ENCODE assay signal across 10 cellular contexts in genomic region chr14:74940956-74941565, GRCh38. TPM values are rescaled to one million over a fixed set of nuclear protein-coding genes. Genes with fewer than 3 reads are reported as not detected.
DNase-seq lines count a peak whose midpoint lies in the region; ATAC-seq, FAIRE-seq and TF ChIP-seq lines count a peak whose summit lies in the region.
"Had no signal": no experiment of that assay in that cellular context is flagged by ENCODE, and none has a peak within 500 bp of the region (broad histone marks: within the 10 kb centered on the region; RNA-seq: fewer than 3 reads in every experiment).

No MANE protein-coding gene starts in this region.

- no peak for ATAC-seq in Right ventricle myocardium inferior
- no peak for ATAC-seq in natural killer cell treated with Interleukin-12 subunit alpha and Interleukin-12 subunit beta and Interleukin-15 and Interleukin-18, amount 100 ng/mL, for 72 hours
- ATAC-seq in aorta (ENCODE audit: low FRiP score): no peak
- ATAC-seq in HG02870 (IDR thresholded peaks at IDR 0.05; ENCODE audit: unreplicated experiment): no peak

- H3K9ac ChIP-seq in colonic mucosa (ENCODE audit: low read depth in 2 of 2, low read length in 2 of 2): peak overlapping the region in 1 of 2 donors; percentile 51

- peaks cover 13% of the 10 kb centered on the region for H3K4me1 ChIP-seq in cardiac muscle cell (ENCODE audit: low read depth)
- peaks cover 6% of the 10 kb centered on the region for H3K4me1 ChIP-seq in colonic mucosa
- H3K4me1 ChIP-seq in aorta (ENCODE audit: control insufficient read depth in 1 of 2, insufficient read depth in 2 of 2, low read length in 2 of 2): no peaks in the 10 kb centered on the region

- H3K36me3 ChIP-seq in cardiac muscle cell (no peaks in the 10 kb centered on the region), colonic mucosa (no peaks in the 10 kb centered on the region), aorta (ENCODE audit: control insufficient read depth in 1 of 2, insufficient read depth in 2 of 2, low read length in 1 of 2) (no peaks in the 10 kb centered on the region)

- DNase-seq in cardiac muscle cell (ENCODE audit: low read depth in 1 of 2, low spot score in 1 of 2) (no peak), Right ventricle myocardium inferior (ENCODE audit: missing footprints) (no peak), colonic mucosa (no peak), aorta (peak; percentile 51 to 76), GM19239 (ENCODE audit: insufficient read length, low spot score) (no peak)
- no peak for DNase-seq in natural killer cell treated with Interleukin-12 subunit alpha and Interleukin-12 subunit beta and Interleukin-15 and Interleukin-18, amount 100 ng/mL, for 72 hours (ENCODE audit: low spot score)
- DNase-seq in stimulated activated CD4-positive, alpha-beta T cell treated with anti-CD3 and anti-CD28 coated beads, Interleukin-15, amount 100 ng/mL, for 24 hours: no peak
- DNase-seq: NCI-H510A had no signal

- peak overlapping the region; percentile 66 for H3K27ac ChIP-seq in cardiac muscle cell
- peak overlapping the region; percentile 39 for H3K27ac ChIP-seq in colonic mucosa
- peak overlapping the region; percentile 36 to 84 for H3K27ac ChIP-seq in aorta (ENCODE audit: low read depth in 1 of 2, low read length in 2 of 2)
- H3K27ac ChIP-seq: C4-2B had no signal

- no peak overlapping the region for H3K4me3 ChIP-seq in cardiac muscle cell
- no peak overlapping the region for H3K4me3 ChIP-seq in colonic mucosa
- H3K4me3 ChIP-seq in aorta (ENCODE audit: low read length in 2 of 2): no peak overlapping the region

- no peaks in the 10 kb centered on the region for H3K9me3 ChIP-seq in cardiac muscle cell (ENCODE audit: low read depth)
- no peaks in the 10 kb centered on the region for H3K9me3 ChIP-seq in colonic mucosa
- H3K9me3 ChIP-seq in aorta (ENCODE audit: control insufficient read depth, low read length): no peaks in the 10 kb centered on the region

- WGBS in aorta, 2 donors: 90 to 91% methylated on average over 18 of the region's 18 CpGs

- peak overlapping the region; percentile 79 for H3K4me3 Mint-ChIP-seq in natural killer cell treated with Interleukin-12 subunit alpha and Interleukin-12 subunit beta and Interleukin-15 and Interleukin-18, amount 100 ng/mL, for 72 hours

- no peaks in the 10 kb centered on the region for H3K27me3 Mint-ChIP-seq in natural killer cell treated with Interleukin-12 subunit alpha and Interleukin-12 subunit beta and Interleukin-15 and Interleukin-18, amount 100 ng/mL, for 72 hours

- H3K36me3 Mint-ChIP-seq in natural killer cell treated with Interleukin-12 subunit alpha and Interleukin-12 subunit beta and Interleukin-15 and Interleukin-18, amount 100 ng/mL, for 72 hours: no peaks in the 10 kb centered on the region

- peak overlapping the region; percentile 87 to 94 for H3K27ac Mint-ChIP-seq in natural killer cell treated with Interleukin-12 subunit alpha and Interleukin-12 subunit beta and Interleukin-15 and Interleukin-18, amount 100 ng/mL, for 72 hours

- TF ChIP-seq CTCF in cardiac muscle cell (IDR thresholded peaks at IDR 0.05; ENCODE audit: low read depth, low read length) (no peak), colonic mucosa (IDR thresholded peaks at IDR 0.05) (no peak)

- no peaks in the 10 kb centered on the region for H3K9me3 Mint-ChIP-seq in natural killer cell treated with Interleukin-12 subunit alpha and Interleukin-12 subunit beta and Interleukin-15 and Interleukin-18, amount 100 ng/mL, for 72 hours

- peaks cover 20 to 32% of the 10 kb centered on the region in 2 donors for H3K4me1 Mint-ChIP-seq in natural killer cell treated with Interleukin-12 subunit alpha and Interleukin-12 subunit beta and Interleukin-15 and Interleukin-18, amount 100 ng/mL, for 72 hours (ENCODE audit: low read depth in 2 of 2)

- intact Hi-C loops in Right ventricle myocardium inferior (cut with DNase I): loop anchor here (10.0 kb wide), 1 partner anchor 144 kb away; no protein-coding TSS in a partner anchor
- intact Hi-C loops in colonic mucosa (cut with DNase I): loop anchor here (10.0 kb wide), 1 partner anchor 364 kb away; no protein-coding TSS in a partner anchor
- intact Hi-C loops in aorta (cut with DNase I): loop anchor here in 1 of 2 donors (10.0 kb wide), 1 partner anchor 124 kb away; the partner anchor contains the start of genes ACYP1 and ZC2HC1C

- no peak for FAIRE-seq in GM19239 (lab: Jason Lieb, UNC)

- no peaks in the 10 kb centered on the region for H3K27me3 ChIP-seq in cardiac muscle cell
- H3K27me3 ChIP-seq in colonic mucosa: no peaks in the 10 kb centered on the region
- H3K27me3 ChIP-seq in aorta (ENCODE audit: control insufficient read depth in 1 of 2, insufficient read depth in 2 of 2, low read length in 1 of 2): no peaks in the 10 kb centered on the region

RNA-seq across cellular contexts. Expression of gene PGF, which starts 14.3 kb away (rescaled TPM):
- total RNA-seq in cardiac muscle cell (14.2 and 18.1 TPM in 2 replicates), Right ventricle myocardium inferior (6.5 TPM), colonic mucosa (1 to 10 TPM in 1 of 2 donors, under 1 TPM in 1; 0.57 to 2.2 TPM), aorta (10 to 100 TPM; 29.1 to 33.7 TPM)
- polyA plus RNA-seq in cardiac muscle cell (23.5 and 24.6 TPM in 2 replicates), aorta (10 to 100 TPM in 1 of 2 donors, 1 to 10 TPM in 1; 7.6 to 16.3 TPM)
- total RNA-seq in natural killer cell treated with Interleukin-12 subunit alpha and Interleukin-12 subunit beta and Interleukin-15 and Interleukin-18, amount 100 ng/mL, for 72 hours: not detected

RNA-seq across cellular contexts. Expression of gene RPS6KL1, which starts 18.0 kb away (rescaled TPM):
- 7.6 and 15.1 TPM in 2 replicates for total RNA-seq in cardiac muscle cell
- polyA plus RNA-seq in cardiac muscle cell: 9.3 and 9.8 TPM in 2 replicates
- total RNA-seq in Right ventricle myocardium inferior: 19.1 TPM
- 10 to 100 TPM in 1 of 2 donors, 1 to 10 TPM in 1; 9.1 to 14.0 TPM for total RNA-seq in colonic mucosa
- total RNA-seq in natural killer cell treated with Interleukin-12 subunit alpha and Interleukin-12 subunit beta and Interleukin-15 and Interleukin-18, amount 100 ng/mL, for 72 hours: 10 to 100 TPM; 10.0 to 12.8 TPM
- total RNA-seq in aorta: 10 to 100 TPM; 12.6 to 17.3 TPM
- polyA plus RNA-seq in aorta: 10 to 100 TPM in 1 of 2 donors, 1 to 10 TPM in 1; 3.3 to 13.8 TPM

RNA-seq across cellular contexts. Expression of gene DLST, which starts 59.3 kb away (rescaled TPM):
- total RNA-seq in cardiac muscle cell (53.2 and 63.7 TPM in 2 replicates), Right ventricle myocardium inferior (213 TPM), colonic mucosa (100 to 1,000 TPM; 148 to 149 TPM), aorta (10 to 100 TPM; 76.1 to 80.3 TPM)
- polyA plus RNA-seq in cardiac muscle cell (10.0 and 13.8 TPM in 2 replicates), aorta (10 to 100 TPM; 34.7 to 69.4 TPM)
- 100 to 1,000 TPM; 127 to 136 TPM for total RNA-seq in natural killer cell treated with Interleukin-12 subunit alpha and Interleukin-12 subunit beta and Interleukin-15 and Interleukin-18, amount 100 ng/mL, for 72 hours

Comparison
In these comparisons a context has a peak if more than half of its experiments do, and no peak if none do; other contexts are left out.
1. DNase-seq: peak in aorta (2 of 2); none in cardiac muscle cell (0 of 2), Right ventricle myocardium inferior (single experiment), colonic mucosa (single experiment), natural killer cell treated with Interleukin-12 subunit alpha and Interleukin-12 subunit beta and Interleukin-15 and Interleukin-18, amount 100 ng/mL, for 72 hours (single experiment), GM19239 (single experiment) and stimulated activated CD4-positive, alpha-beta T cell treated with anti-CD3 and anti-CD28 coated beads, Interleukin-15, amount 100 ng/mL, for 24 hours (single experiment).
2. Peak in every context shown above with its lines, with median percentiles within 50 percentile points of each other: H3K27ac ChIP-seq.